Comparison of ENCODE assay signal across 29 cellular contexts in genomic region chr21:28230559-28230958, GRCh38.
DNase-seq lines count a peak whose midpoint lies in the region; ATAC-seq, FAIRE-seq and TF ChIP-seq lines count a peak whose summit lies in the region.
"Had no signal": no experiment of that assay in that cellular context is flagged by ENCODE, and none has a peak within 500 bp of the region (broad histone marks: within the 10 kb centered on the region; RNA-seq: fewer than 3 reads in every experiment).

No MANE protein-coding gene starts in this region.

- peak overlapping the region; percentile 59; the same call in 1 of the 2 replicates for H3K23ac ChIP-seq in IMR-90 (ENCODE audit: low read depth, low read length)

- H4K5ac ChIP-seq in IMR-90 (ENCODE audit: low read depth, low read length), result peak overlapping the region; percentile 85; the same call in 1 of the 2 replicates

- peak overlapping the region; percentile 66; the same call in 1 of the 2 replicates for H4K91ac ChIP-seq in IMR-90 (ENCODE audit: insufficient read depth, low read depth, low read length)

- peak overlapping the region; percentile 66 to 69 for H4K8ac ChIP-seq in IMR-90 (ENCODE audit: low read depth in 2 of 2, low read length in 2 of 2)

- ATAC-seq in IMR-90 (ENCODE audit: low read depth) (no peak), GM21737 (IDR thresholded peaks at IDR 0.05; ENCODE audit: unreplicated experiment) (no peak), HG03095 (IDR thresholded peaks at IDR 0.05; ENCODE audit: unreplicated experiment) (no peak)

- H2AK5ac ChIP-seq in IMR-90 (ENCODE audit: low read depth, low read length), result no peak overlapping the region

- no peak for TF ChIP-seq RAD21 in IMR-90 (IDR thresholded peaks at IDR 0.05; ENCODE audit: low read length)

- DNase-seq in IMR-90, result peak; percentile 33
- peak; percentile 63 for DNase-seq in bronchial epithelial cell (ENCODE audit: low read depth)
- peak; percentile 49 for DNase-seq in fibroblast of the aortic adventitia (ENCODE audit: low read depth)
- DNase-seq in smooth muscle cell (lab: John Stamatoyannopoulos, UW; ENCODE audit: unreplicated experiment), result no peak
- no peak for DNase-seq in DMS 273 (lab: John Stamatoyannopoulos, UW; ENCODE audit: unreplicated experiment)
- DNase-seq: activated CD4-positive, alpha-beta memory T cell treated with anti-CD3 and anti-CD28 coated beads for 36 hours; activated CD4-positive, CD25-positive, alpha-beta regulatory T cell treated with anti-CD3 and anti-CD28 coated beads, Interleukin-2, amount 50 U/mL, for 72 hours; activated CD8-positive, alpha-beta memory T cell treated with anti-CD3 and anti-CD28 coated beads, Interleukin-2, amount 50 U/mL, for 48 hours; anterior cingulate cortex; caudate nucleus; CD4-positive, CD25-positive, alpha-beta regulatory T cell; left cardiac atrium; NCI-H1436 treated with DMSO at 0.1 percent for 48 hours; NCI-H446 treated with DMSO at 0.1 percent for 48 hours; right lobe of liver; stimulated activated CD4-positive, alpha-beta T cell treated with anti-CD3 and anti-CD28 coated beads, Interleukin-15, amount 100 ng/mL, for 24 hours; stimulated activated naive CD4-positive, alpha-beta T cell treated with Interleukin-2 at 50 U/mL for 16 hours; T-helper 2 cell had no signal

- no CpG with 5 or more reads among the region's 1 CpG for WGBS in IMR-90 (ENCODE audit: extremely low coverage in 2 of 2, insufficient read length in 1 of 2), 2 experiments
- 24% methylated on average over 1 of the region's 1 CpG for WGBS in smooth muscle cell (ENCODE audit: low lambda C conversion rate)

- H3K9me3 ChIP-seq in IMR-90 (ENCODE audit: control insufficient read depth, insufficient read depth, low read length), result no peaks in the 10 kb centered on the region
- no peaks in the 10 kb centered on the region for H3K9me3 ChIP-seq in smooth muscle cell (replicated peaks; ENCODE audit: low read depth)
- H3K9me3 ChIP-seq: right lobe of liver, thoracic aorta had no signal

- H2BK5ac ChIP-seq in IMR-90 (ENCODE audit: low read depth, low read length, poor library complexity, severe bottlenecking), result peak overlapping the region; percentile 87

- H3F3A ChIP-seq in smooth muscle cell (ENCODE audit: low read depth), result no peaks in the 10 kb centered on the region

- intact Hi-C loops in IMR-90 (cut with micrococcal nuclease), result no loop called here

- POLR2A ChIA-PET in IMR-90 (lab: Charles Lee; ENCODE audit: unreplicated experiment), result interaction anchor here (0.6 kb wide), 1 partner anchor 144 kb away, joined by 3 read pairs; no protein-coding TSS in a partner anchor

- H3K4ac ChIP-seq in IMR-90 (ENCODE audit: low read depth, low read length), result peak overlapping the region; percentile 44; the same call in 1 of the 2 replicates

- dilution Hi-C loops in IMR-90 (cut with HindIII; ENCODE audit: low sequenced_read_pairs, unreplicated experiment), result no loop called here

- H2BK15ac ChIP-seq in IMR-90 (ENCODE audit: low read depth, low read length), result no peak overlapping the region; the same call in 1 of the 3 replicates

- H3K79me1 ChIP-seq in IMR-90 (ENCODE audit: low read depth in 1 of 2, low read length in 2 of 2), result no peaks in the 10 kb centered on the region

- H3K56ac ChIP-seq in IMR-90 (ENCODE audit: extremely low read depth, insufficient read depth, low read length), result no peak overlapping the region; the same call in 1 of the 2 replicates

- no peaks in the 10 kb centered on the region for H3K27me3 ChIP-seq in IMR-90 (ENCODE audit: control insufficient read depth, insufficient read depth, low read length)
- no peaks in the 10 kb centered on the region for H3K27me3 ChIP-seq in bronchial epithelial cell (ENCODE audit: control insufficient read depth, insufficient read depth, low read length)
- H3K27me3 ChIP-seq in smooth muscle cell (ENCODE audit: low read depth), result no peaks in the 10 kb centered on the region
- H3K27me3 ChIP-seq: foreskin keratinocyte, right lobe of liver had no signal

- no peak for FAIRE-seq in bronchial epithelial cell (lab: Jason Lieb, UNC)
- FAIRE-seq: endometrium, urothelium cell line had no signal

- H2AK9ac ChIP-seq in IMR-90 (replicated peaks; ENCODE audit: low read depth, low read length, poor library complexity), result no peak overlapping the region

- H2BK20ac ChIP-seq in IMR-90 (ENCODE audit: low read depth, low read length), result peak overlapping the region; percentile 95; the same call in 1 of the 2 replicates

- no TSS peak for BruUV-seq in IMR-90 (replicated peaks; lab: Mats Ljungman, UMichigan)

- H3K9me1 ChIP-seq in IMR-90 (ENCODE audit: insufficient read depth, low read length), result peaks cover 6% of the 10 kb centered on the region

- TF ChIP-seq CTCF in IMR-90 (conservative IDR thresholded peaks at IDR 0.05; ENCODE audit: low read depth, low read length) (no peak), bronchial epithelial cell (IDR thresholded peaks at IDR 0.05; ENCODE audit: insufficient read depth, low read length, severe bottlenecking) (no peak), fibroblast of the aortic adventitia (IDR thresholded peaks at IDR 0.05; ENCODE audit: insufficient read depth, low read length) (no peak), smooth muscle cell (IDR thresholded peaks at IDR 0.05; ENCODE audit: borderline replicate concordance, insufficient read depth, poor library complexity, severe bottlenecking) (no peak)

- no peaks in the 10 kb centered on the region for H3K36me3 ChIP-seq in IMR-90 (ENCODE audit: control insufficient read depth, insufficient read depth, low read length)
- no peaks in the 10 kb centered on the region for H3K36me3 ChIP-seq in bronchial epithelial cell (ENCODE audit: control insufficient read depth, insufficient read depth, low read length)
- no peaks in the 10 kb centered on the region for H3K36me3 ChIP-seq in smooth muscle cell (ENCODE audit: low read depth)
- H3K36me3 ChIP-seq: HAP-1, right lobe of liver, thoracic aorta had no signal

- peak overlapping the region; percentile 20 for H3K14ac ChIP-seq in IMR-90 (replicated peaks; ENCODE audit: low read depth, low read length)

- H3K79me2 ChIP-seq in smooth muscle cell (ENCODE audit: low read depth), result no peaks in the 10 kb centered on the region
- H3K79me2 ChIP-seq: parathyroid adenoma had no signal

- peak overlapping the region; percentile 72; the same call in 1 of the 2 replicates for H3K27ac ChIP-seq in IMR-90 (ENCODE audit: insufficient read depth, low read length)
- peak overlapping the region; percentile 95 for H3K27ac ChIP-seq in smooth muscle cell (ENCODE audit: low read depth)
- H3K27ac ChIP-seq: foreskin keratinocyte, KMS-11, parathyroid adenoma, right lobe of liver, RWPE1, SK-N-MC, thoracic aorta had no signal

- no peak overlapping the region for H2AFZ ChIP-seq in IMR-90 (replicated peaks; ENCODE audit: low read length, poor library complexity)
- H2AFZ ChIP-seq in smooth muscle cell (ENCODE audit: low read depth), result no peak overlapping the region
- H2AFZ ChIP-seq: parathyroid adenoma had no signal

- H4K20me1 ChIP-seq in IMR-90 (ENCODE audit: insufficient read depth, low read length) (no peaks in the 10 kb centered on the region), smooth muscle cell (ENCODE audit: low read depth) (no peaks in the 10 kb centered on the region)

- H3K4me3 ChIP-seq in IMR-90 (ENCODE audit: insufficient read depth, low read depth, low read length) (no peak overlapping the region), bronchial epithelial cell (ENCODE audit: low read depth, low read length) (no peak overlapping the region), fibroblast of the aortic adventitia (ENCODE audit: low read depth, low read length) (no peak overlapping the region), smooth muscle cell (no peak overlapping the region)
- H3K4me3 ChIP-seq: HAP-1, right lobe of liver, SK-N-MC, thoracic aorta had no signal

- peak overlapping the region; percentile 94 for H2BK120ac ChIP-seq in IMR-90 (ENCODE audit: low read depth, low read length)

- H3K9ac ChIP-seq in IMR-90 (ENCODE audit: low read depth, low read length) (peak overlapping the region; percentile 6; the same call in 1 of the 2 replicates), smooth muscle cell (ENCODE audit: low read depth) (peak overlapping the region; percentile 82)
- H3K9ac ChIP-seq: KMS-11, parathyroid adenoma had no signal

- TF ChIP-seq POLR2A in IMR-90 (IDR thresholded peaks at IDR 0.05; ENCODE audit: low read depth, low read length), result no peak

- H3K4me1 ChIP-seq in IMR-90 (ENCODE audit: control insufficient read depth, insufficient read depth, low read length), result peaks cover 12% of the 10 kb centered on the region
- H3K4me1 ChIP-seq in smooth muscle cell (ENCODE audit: low read depth), result peaks cover 6% of the 10 kb centered on the region
- H3K4me1 ChIP-seq: HAP-1, parathyroid adenoma, right lobe of liver had no signal

- H3K4me2 ChIP-seq in IMR-90 (ENCODE audit: low read depth, low read length) (no peak overlapping the region), smooth muscle cell (peak overlapping the region; percentile 77)
- H3K4me2 ChIP-seq: KMS-11 had no signal

- CTCF ChIA-PET in IMR-90 (lab: Yijun Ruan, JAX), result no interaction called here

- in situ Hi-C loops in IMR-90 (cut with MboI; ENCODE audit: low sequenced_read_pairs), result no loop called here

- H3K18ac ChIP-seq in IMR-90 (ENCODE audit: low read depth, low read length), result peak overlapping the region; percentile 93

TF ChIP-seq in IMR-90, 13 proteins besides CTCF, POLR2A, EP300 and RAD21:
- TF ChIP-seq RFX5 (IDR thresholded peaks at IDR 0.05; ENCODE audit: low read depth, low read length) (no peak), ELK1 (IDR thresholded peaks at IDR 0.05; ENCODE audit: borderline replicate concordance, low read depth, low read length) (no peak)

Comparison
In these comparisons a context has a peak if more than half of its experiments do, and no peak if none do; other contexts are left out.
1. DNase-seq: peak in IMR-90 (single experiment), bronchial epithelial cell (single experiment) and fibroblast of the aortic adventitia (single experiment); none in smooth muscle cell (single experiment) and DMS 273 (single experiment).